In genomic region chr1:37305108-37305507, GRCh38 we compare ENCODE assay signal across 25 cellular contexts.
"Had no signal": no experiment of that assay in that cellular context is flagged by ENCODE, and none has a peak within 500 bp of the region (broad histone marks: within the 10 kb centered on the region; RNA-seq: fewer than 3 reads in every experiment).

No MANE protein-coding gene starts in this region.

- DNase-seq: heart left ventricle; islet precursor cell; left ventricle myocardium superior; lower lobe of right lung; mammary epithelial cell; mesenchymal stem cell; naive B cell; natural killer cell; nephron progenitor cell; occipital lobe; stimulated activated CD4-positive, alpha-beta T cell treated with anti-CD3 and anti-CD28 coated beads, Interleukin-4, amount 100 ng/mL, for 24 hours; stimulated activated naive CD4-positive, alpha-beta T cell; tibial artery; trophoblast cell; upper lobe of right lung had no signal

- H2AFZ ChIP-seq: neural progenitor cell, parathyroid adenoma had no signal

- ATAC-seq: heart left ventricle, left ventricle myocardium superior, lower lobe of right lung, natural killer cell, sciatic nerve, upper lobe of right lung had no signal

- H3K27me3 ChIP-seq: neural progenitor cell, right atrium auricular region had no signal

- H3K9ac ChIP-seq: neural progenitor cell, parathyroid adenoma had no signal

- H3K79me2 ChIP-seq: parathyroid adenoma had no signal

- H3K36me3 ChIP-seq: heart left ventricle, lower lobe of right lung, neural progenitor cell, neutrophil, right atrium auricular region, spleen, suprapubic skin, thoracic aorta, tibial artery, upper lobe of right lung had no signal

- H3K4me1 ChIP-seq: heart left ventricle, lower lobe of right lung, parathyroid adenoma, right atrium auricular region, spleen, suprapubic skin, upper lobe of right lung had no signal

- H3K27ac ChIP-seq: heart left ventricle, lower lobe of right lung, neural progenitor cell, neutrophil, parathyroid adenoma, right atrium auricular region, skin epidermis, spleen, suprapubic skin, thoracic aorta, tibial artery, upper lobe of right lung had no signal

- FAIRE-seq: urothelium cell line had no signal

- H3K4me3 ChIP-seq: heart left ventricle, lower lobe of right lung, neural progenitor cell, right atrium auricular region, skin epidermis, spleen, suprapubic skin, thoracic aorta, tibial artery, upper lobe of right lung had no signal

- H3K4me2 ChIP-seq: neural progenitor cell had no signal

- H3K9me3 ChIP-seq: heart left ventricle, lower lobe of right lung, neutrophil, right atrium auricular region, spleen, suprapubic skin, thoracic aorta, tibial artery, upper lobe of right lung had no signal
